Comparison of ENCODE assay signal across 8 cellular contexts in genomic region chr19:49929611-49930482, GRCh38. TPM values are rescaled to one million over a fixed set of nuclear protein-coding genes. Genes with fewer than 3 reads are reported as not detected.
DNase-seq lines count a peak whose midpoint lies in the region; ATAC-seq, FAIRE-seq and TF ChIP-seq lines count a peak whose summit lies in the region.

No MANE protein-coding gene starts in this region.

- peaks cover 14 to 17% of the 10 kb centered on the region in 2 donors for H3K9me3 Mint-ChIP-seq in stimulated activated naive CD8-positive, alpha-beta T cell treated with anti-CD3 and anti-CD28 coated beads, Interleukin-15, amount 100 ng/mL, for 72 hours

- H3K9ac ChIP-seq in Loucy (ENCODE audit: low read depth, low read length, poor library complexity, severe bottlenecking) (peak overlapping the region; percentile 97), neural cell (ENCODE audit: low read length) (peak overlapping the region; percentile 97)

- TF ChIP-seq EP300 in neural cell (conservative IDR thresholded peaks at IDR 0.05; ENCODE audit: poor library complexity, severe bottlenecking): peak; percentile 73

- peak; percentile 26 for TF ChIP-seq RAD21 in neural cell (conservative IDR thresholded peaks at IDR 0.05)

- H3K27ac Mint-ChIP-seq in stimulated activated naive CD8-positive, alpha-beta T cell treated with anti-CD3 and anti-CD28 coated beads, Interleukin-15, amount 100 ng/mL, for 72 hours: peak overlapping the region; percentile 97 to 98

- H3K27ac ChIP-seq in RWPE2 (ENCODE audit: poor library complexity, severe bottlenecking) (peak overlapping the region; percentile 78), neural cell (ENCODE audit: low read length) (peak overlapping the region; percentile 96)

- H3K9me3 ChIP-seq in Loucy (ENCODE audit: insufficient read depth, low read depth, low read length): no peaks in the 10 kb centered on the region
- H3K9me3 ChIP-seq in RWPE2 (ENCODE audit: severe bottlenecking): no peaks in the 10 kb centered on the region
- H3K9me3 ChIP-seq in neural cell (ENCODE audit: low read length): no peaks in the 10 kb centered on the region

- H3K4me2 ChIP-seq in Loucy (ENCODE audit: low read depth, low read length, poor library complexity, severe bottlenecking): peak overlapping the region; percentile 96
- no peak overlapping the region for H3K4me2 ChIP-seq in neural cell (ENCODE audit: low read length)

- peaks cover 36% of the 10 kb centered on the region for H4K20me1 ChIP-seq in Loucy (ENCODE audit: insufficient read depth, low read length, poor library complexity, severe bottlenecking)
- no peaks in the 10 kb centered on the region for H4K20me1 ChIP-seq in neural cell (ENCODE audit: insufficient read depth)

- H3K79me2 ChIP-seq in Loucy (ENCODE audit: insufficient read depth, low read length) (peaks cover 57% of the 10 kb centered on the region), neural cell (replicated peaks; ENCODE audit: insufficient read depth, low read length) (peaks cover 38% of the 10 kb centered on the region)

- peaks cover 7% of the 10 kb centered on the region for H3K27me3 ChIP-seq in Loucy (ENCODE audit: insufficient read depth, low read length, poor library complexity, severe bottlenecking)
- no peaks in the 10 kb centered on the region for H3K27me3 ChIP-seq in RWPE2 (ENCODE audit: insufficient read depth, poor library complexity, severe bottlenecking)
- H3K27me3 ChIP-seq in neural cell (ENCODE audit: insufficient read depth, low read depth, low read length): no peaks in the 10 kb centered on the region

- peak overlapping the region; percentile 94 to 99 for H3K4me3 Mint-ChIP-seq in stimulated activated naive CD8-positive, alpha-beta T cell treated with anti-CD3 and anti-CD28 coated beads, Interleukin-15, amount 100 ng/mL, for 72 hours

- H3K4me1 ChIP-seq in Loucy (ENCODE audit: insufficient read depth, low read length, poor library complexity, severe bottlenecking) (peaks cover 50% of the 10 kb centered on the region), RWPE2 (ENCODE audit: insufficient read depth, poor library complexity, severe bottlenecking) (peaks cover 11% of the 10 kb centered on the region)

- peak; percentile 94 for DNase-seq in EL
- DNase-seq in H54 (ENCODE audit: insufficient read length, low spot score): peak; percentile 88
- DNase-seq in RWPE2 (ENCODE audit: low spot score): peak; percentile 93
- DNase-seq in activated effector memory CD4-positive, alpha-beta T cell treated with Interleukin-2 at 50 U/mL for 16 hours: peak; percentile 84
- DNase-seq in fibroblast of villous mesenchyme (ENCODE audit: low read depth): peak; percentile 96
- DNase-seq in stimulated activated naive CD8-positive, alpha-beta T cell treated with anti-CD3 and anti-CD28 coated beads, Interleukin-15, amount 100 ng/mL, for 72 hours: peak; percentile 94 to 95

- H3K36me3 ChIP-seq in Loucy (ENCODE audit: insufficient read depth, low read length) (peaks cover 3% of the 10 kb centered on the region; the same call in 1 of the 2 replicates), RWPE2 (ENCODE audit: low read depth) (peaks cover 42% of the 10 kb centered on the region), neural cell (ENCODE audit: insufficient read depth, low read length) (no peaks in the 10 kb centered on the region)

- FAIRE-seq in H54 (lab: Jason Lieb, UNC): peak; percentile 48

- TF ChIP-seq CTCF in Loucy (conservative IDR thresholded peaks at IDR 0.05; ENCODE audit: low read length): no peak
- TF ChIP-seq CTCF in RWPE2 (IDR thresholded peaks at IDR 0.05; ENCODE audit: poor library complexity, severe bottlenecking): no peak
- no peak for TF ChIP-seq CTCF in fibroblast of villous mesenchyme (IDR thresholded peaks at IDR 0.05; ENCODE audit: insufficient read depth, low read depth, low read length)
- TF ChIP-seq CTCF in neural cell (IDR thresholded peaks at IDR 0.05; ENCODE audit: poor library complexity, severe bottlenecking): peak; percentile 34

- H3K9me2 ChIP-seq in Loucy (replicated peaks; ENCODE audit: low read depth, low read length) (no peaks in the 10 kb centered on the region), neural cell (ENCODE audit: insufficient read depth, low read length) (no peaks in the 10 kb centered on the region)

- H3F3A ChIP-seq in Loucy (ENCODE audit: low read depth): peaks cover 21% of the 10 kb centered on the region; the same call in 1 of the 2 replicates
- H3F3A ChIP-seq in neural cell (ENCODE audit: insufficient read depth, low read length, poor library complexity, severe bottlenecking): no peaks in the 10 kb centered on the region

- H3K4me3 ChIP-seq in Loucy (ENCODE audit: low read length, poor library complexity, severe bottlenecking): peak overlapping the region; percentile 88
- H3K4me3 ChIP-seq in RWPE2 (ENCODE audit: severe bottlenecking): peak overlapping the region; percentile 70
- H3K4me3 ChIP-seq in fibroblast of villous mesenchyme (ENCODE audit: low read depth, low read length): peak overlapping the region; percentile 95
- H3K4me3 ChIP-seq in neural cell (ENCODE audit: low read length): peak overlapping the region; percentile 92

- H3K4me1 Mint-ChIP-seq in stimulated activated naive CD8-positive, alpha-beta T cell treated with anti-CD3 and anti-CD28 coated beads, Interleukin-15, amount 100 ng/mL, for 72 hours: peaks cover 76% of the 10 kb centered on the region

- H2AFZ ChIP-seq in Loucy (ENCODE audit: low read length): peak overlapping the region; percentile 63
- H2AFZ ChIP-seq in neural cell (ENCODE audit: low read depth, low read length): peak overlapping the region; percentile 59

- ATAC-seq in RWPE2 (ENCODE audit: low read depth): peak; percentile 67
- ATAC-seq in stimulated activated naive CD8-positive, alpha-beta T cell treated with anti-CD3 and anti-CD28 coated beads, Interleukin-15, amount 100 ng/mL, for 72 hours: peak; percentile 91

- peak; percentile 92 for TF ChIP-seq POLR2A in H54 (IDR thresholded peaks at IDR 0.05; ENCODE audit: low read depth, low read length)

- H3K27me3 Mint-ChIP-seq in stimulated activated naive CD8-positive, alpha-beta T cell treated with anti-CD3 and anti-CD28 coated beads, Interleukin-15, amount 100 ng/mL, for 72 hours: no peaks in the 10 kb centered on the region

TF ChIP-seq in neural cell, 6 proteins besides CTCF, POLR2A, EP300 and RAD21:
- TF ChIP-seq REST (IDR thresholded peaks at IDR 0.05; ENCODE audit: borderline replicate concordance) (peak; percentile 75), POLR2AphosphoS5 (IDR thresholded peaks at IDR 0.05) (peak; percentile 87), MXI1 (conservative IDR thresholded peaks at IDR 0.05; ENCODE audit: poor library complexity, severe bottlenecking) (peak; percentile 95), SMC3 (conservative IDR thresholded peaks at IDR 0.05; ENCODE audit: poor library complexity) (no peak)

RNA-seq across cellular contexts. Expression of gene NUP62, which starts 0.5 kb away (rescaled TPM):
- total RNA-seq in fibroblast of villous mesenchyme: 25.8 and 43.2 TPM in 2 replicates
- polyA plus RNA-seq in neural cell: 24.9 and 32.2 TPM in 2 replicates
- 31.4 and 32.9 TPM in 2 replicates for polyA minus RNA-seq in neural cell

RNA-seq across cellular contexts. Expression of gene ATF5, which starts 0.8 kb away (rescaled TPM):
- 8.2 and 9.0 TPM in 2 replicates for total RNA-seq in fibroblast of villous mesenchyme
- 16.1 and 18.9 TPM in 2 replicates for polyA plus RNA-seq in neural cell
- polyA minus RNA-seq in neural cell: 8.6 and 11.0 TPM in 2 replicates

RNA-seq across cellular contexts. Expression of gene SIGLEC11, which starts 31.1 kb away (rescaled TPM):
- not detected in 2 replicates for total RNA-seq in fibroblast of villous mesenchyme
- polyA plus RNA-seq in neural cell: not detected in 2 replicates
- not detected in 2 replicates for polyA minus RNA-seq in neural cell

RNA-seq across cellular contexts. Expression of gene IL4I1, which starts 33.2 kb away (rescaled TPM):
- total RNA-seq in fibroblast of villous mesenchyme: 0.43 and 0.64 TPM in 2 replicates
- polyA plus RNA-seq in neural cell: not detected in 2 replicates
- not detected in 2 replicates for polyA minus RNA-seq in neural cell

RNA-seq across cellular contexts. Expression of gene TBC1D17, which starts 52.3 kb away (rescaled TPM):
- 23.3 and 27.4 TPM in 2 replicates for total RNA-seq in fibroblast of villous mesenchyme
- 13.1 and 13.2 TPM in 2 replicates for polyA plus RNA-seq in neural cell
- 9.3 and 10.5 TPM in 2 replicates for polyA minus RNA-seq in neural cell

Comparison
In these comparisons a context has a peak if more than half of its experiments do, and no peak if none do; other contexts are left out.
1. Peak in every context shown above with its lines: DNase-seq, ATAC-seq, H3K4me3 ChIP-seq and H3K27ac ChIP-seq.